Comparison of ENCODE assay signal across 8 cellular contexts in the genomic region with DNA sequence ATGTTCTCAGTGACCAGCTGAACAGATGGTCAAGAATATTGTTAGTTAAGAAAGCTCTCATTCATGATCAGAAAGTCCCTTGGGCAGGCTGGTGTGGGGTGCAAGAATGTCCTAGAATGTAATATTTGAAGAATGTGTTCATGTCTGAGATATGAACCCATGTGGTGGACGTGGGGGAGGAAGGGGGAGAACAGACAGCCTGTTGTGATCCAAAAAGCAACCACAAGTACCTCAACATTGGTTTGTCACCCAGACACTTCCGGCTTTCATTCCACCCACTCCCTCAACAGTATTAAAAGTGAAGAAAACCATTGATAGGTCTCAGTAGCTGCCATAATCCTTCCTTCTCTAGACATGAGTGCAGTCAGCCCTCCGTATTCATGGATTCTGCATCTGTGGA.
DNase-seq lines count a peak whose midpoint lies in the region; ATAC-seq, FAIRE-seq and TF ChIP-seq lines count a peak whose summit lies in the region.

No MANE protein-coding gene starts in this region.

- no peaks in the 10 kb centered on the region for H3K9me3 Mint-ChIP-seq in stimulated activated naive CD8-positive, alpha-beta T cell treated with anti-CD3 and anti-CD28 coated beads, Interleukin-15, Interleukin-2, amounts not matched to agents 100 ng/mL and 50 ng/mL, for 24 hours

- no peaks in the 10 kb centered on the region for H3K36me3 ChIP-seq in Karpas-422 (ENCODE audit: insufficient read depth, low read length)

- peak overlapping the region; percentile 64 for H3K4me3 Mint-ChIP-seq in stimulated activated naive CD8-positive, alpha-beta T cell treated with anti-CD3 and anti-CD28 coated beads, Interleukin-15, Interleukin-2, amounts not matched to agents 100 ng/mL and 50 ng/mL, for 24 hours

- no peak overlapping the region for H3K4me3 ChIP-seq in Karpas-422 (ENCODE audit: low read length)

- H3K27me3 ChIP-seq in Karpas-422 (ENCODE audit: low read length) = no peaks in the 10 kb centered on the region

- H3K27ac ChIP-seq in Karpas-422 (ENCODE audit: low read length) = peak overlapping the region; percentile 20; the same call in 1 of the 2 replicates

- peaks cover 3% of the 10 kb centered on the region for H3K36me3 Mint-ChIP-seq in stimulated activated naive CD8-positive, alpha-beta T cell treated with anti-CD3 and anti-CD28 coated beads, Interleukin-15, Interleukin-2, amounts not matched to agents 100 ng/mL and 50 ng/mL, for 24 hours (ENCODE audit: low read depth)

- FAIRE-seq in H54 (lab: Jason Lieb, UNC) = no peak

- ATAC-seq in GM21390 (IDR thresholded peaks at IDR 0.05; ENCODE audit: unreplicated experiment) = peak; percentile 94

- H3K4me1 ChIP-seq in Karpas-422 (ENCODE audit: low read length) = peaks cover 27% of the 10 kb centered on the region

- peaks cover 36% of the 10 kb centered on the region for H3K27me3 Mint-ChIP-seq in stimulated activated naive CD8-positive, alpha-beta T cell treated with anti-CD3 and anti-CD28 coated beads, Interleukin-15, Interleukin-2, amounts not matched to agents 100 ng/mL and 50 ng/mL, for 24 hours

- peak overlapping the region; percentile 39 for H3K4me2 ChIP-seq in Karpas-422 (ENCODE audit: low read depth, low read length, poor library complexity, severe bottlenecking)

- peak overlapping the region; percentile 71 for H3K27ac Mint-ChIP-seq in stimulated activated naive CD8-positive, alpha-beta T cell treated with anti-CD3 and anti-CD28 coated beads, Interleukin-15, Interleukin-2, amounts not matched to agents 100 ng/mL and 50 ng/mL, for 24 hours

- no peak overlapping the region for H3K9ac ChIP-seq in Karpas-422 (ENCODE audit: low read length)

- no peak for TF ChIP-seq POLR2A in H54 (IDR thresholded peaks at IDR 0.05; ENCODE audit: low read depth, low read length)

- H3K9me3 ChIP-seq in Karpas-422 (ENCODE audit: low read length) = no peaks in the 10 kb centered on the region

- no peak overlapping the region for H2AFZ ChIP-seq in Karpas-422 (ENCODE audit: low read length)

- no peaks in the 10 kb centered on the region for H4K20me1 ChIP-seq in Karpas-422 (ENCODE audit: insufficient read depth, low read depth, low read length)

- peaks cover 54% of the 10 kb centered on the region for H3K4me1 Mint-ChIP-seq in stimulated activated naive CD8-positive, alpha-beta T cell treated with anti-CD3 and anti-CD28 coated beads, Interleukin-15, Interleukin-2, amounts not matched to agents 100 ng/mL and 50 ng/mL, for 24 hours (ENCODE audit: low read depth)

- no peaks in the 10 kb centered on the region for H3K9me2 ChIP-seq in Karpas-422 (replicated peaks; ENCODE audit: insufficient read depth, low read length)

- H3K79me2 ChIP-seq in Karpas-422 (ENCODE audit: low read length) = peaks cover 69% of the 10 kb centered on the region

- peak; percentile 77 for DNase-seq in CD1c-positive myeloid dendritic cell (ENCODE audit: extremely low spot score)
- no peak for DNase-seq in Karpas-422
- DNase-seq in activated T-cell treated with anti-CD3 and anti-CD28 coated beads, Interleukin-2, amount 50 U/mL, for 1 hour = peak; percentile 40
- DNase-seq in hepatic stellate cell (ENCODE audit: low spot score) = peak; percentile 72
- no peak for DNase-seq in H54 (ENCODE audit: insufficient read length, low spot score)
- no peak for DNase-seq in DMS153 (lab: John Stamatoyannopoulos, UW)

Comparison
In these comparisons a context has a peak if more than half of its experiments do, and no peak if none do; other contexts are left out.
1. DNase-seq: peak in CD1c-positive myeloid dendritic cell (single experiment), activated T-cell treated with anti-CD3 and anti-CD28 coated beads, Interleukin-2, amount 50 U/mL, for 1 hour (single experiment) and hepatic stellate cell (single experiment); none in Karpas-422 (single experiment), H54 (single experiment) and DMS153 (single experiment).